ENCODE assay signal across 27 cellular contexts in genomic region chr2:68877079-68877772, GRCh38. TPM values are rescaled to one million over a fixed set of nuclear protein-coding genes. Genes with fewer than 3 reads are reported as not detected.
"Had no signal": no experiment of that assay in that cellular context is flagged by ENCODE, and none has a peak within 500 bp of the region (broad histone marks: within the 10 kb centered on the region; RNA-seq: fewer than 3 reads in every experiment).

No MANE protein-coding gene starts in this region.

- H3K4me3 Mint-ChIP-seq: activated naive CD4-positive, alpha-beta T cell treated with anti-CD3 and anti-CD28 coated beads, Interleukin-2, amount 10 ng/mL, durations not matched to agents 7 days and 5 days; activated naive CD8-positive, alpha-beta T cell treated with anti-CD3 and anti-CD28 coated beads, Interleukin-2, amount 50 U/mL, for 24 hours; nephron progenitor cell; T-helper 2 cell treated with Interferon-gamma antibody and Interleukin-4, amounts not matched to agents 5 μg/mL and 100 μg/mL, for 36 hours had no signal

- H3K4me3 ChIP-seq: coronary artery, esophagus muscularis mucosa, gastroesophageal sphincter, hepatocyte, lung, SK-N-MC, thoracic aorta, upper lobe of left lung had no signal

- H3K27ac Mint-ChIP-seq: activated naive CD4-positive, alpha-beta T cell treated with anti-CD3 and anti-CD28 coated beads, Interleukin-2, amount 10 ng/mL, durations not matched to agents 7 days and 5 days; nephron progenitor cell; T-helper 2 cell treated with Interferon-gamma antibody and Interleukin-4, amounts not matched to agents 5 μg/mL and 100 μg/mL, for 36 hours had no signal

- H3K36me3 ChIP-seq: brain microvascular endothelial cell, esophagus muscularis mucosa, gastroesophageal sphincter, thoracic aorta, upper lobe of left lung had no signal

- H3K4me1 ChIP-seq: esophagus muscularis mucosa, gastroesophageal sphincter, upper lobe of left lung had no signal

- H3K36me3 Mint-ChIP-seq: activated naive CD4-positive, alpha-beta T cell treated with anti-CD3 and anti-CD28 coated beads, Interleukin-2, amount 10 ng/mL, durations not matched to agents 7 days and 5 days had no signal

- H3K27me3 Mint-ChIP-seq: activated naive CD8-positive, alpha-beta T cell treated with anti-CD3 and anti-CD28 coated beads, Interleukin-2, amount 50 U/mL, for 24 hours had no signal

- H3K9me3 Mint-ChIP-seq: activated naive CD4-positive, alpha-beta T cell treated with anti-CD3 and anti-CD28 coated beads, Interleukin-2, amount 10 ng/mL, durations not matched to agents 7 days and 5 days; activated naive CD8-positive, alpha-beta T cell treated with anti-CD3 and anti-CD28 coated beads, Interleukin-2, amount 50 U/mL, for 24 hours; nephron progenitor cell; T-helper 2 cell treated with Interferon-gamma antibody and Interleukin-4, amounts not matched to agents 5 μg/mL and 100 μg/mL, for 36 hours had no signal

- H3K9me3 ChIP-seq: esophagus muscularis mucosa, gastroesophageal sphincter, thoracic aorta, upper lobe of left lung had no signal

- H3K4me1 Mint-ChIP-seq: activated naive CD4-positive, alpha-beta T cell treated with anti-CD3 and anti-CD28 coated beads, Interleukin-2, amount 10 ng/mL, durations not matched to agents 7 days and 5 days; nephron progenitor cell had no signal

- H3K27ac ChIP-seq: coronary artery, esophagus muscularis mucosa, gastroesophageal sphincter, hepatocyte, SK-N-MC, thoracic aorta, upper lobe of left lung had no signal

- DNase-seq: activated CD4-positive, CD25-positive, alpha-beta regulatory T cell treated with anti-CD3 and anti-CD28 coated beads, Interleukin-2, amount 50 U/mL, for 72 hours; activated CD8-positive, alpha-beta memory T cell treated with anti-CD3 and anti-CD28 coated beads for 24 hours; activated CD8-positive, alpha-beta memory T cell treated with anti-CD3 and anti-CD28 coated beads, Interleukin-2, amount 50 U/mL, for 48 hours; activated effector memory CD4-positive, alpha-beta T cell treated with Interleukin-2 at 50 U/mL for 16 hours; activated naive CD4-positive, alpha-beta T cell treated with anti-CD3 and anti-CD28 coated beads, Interleukin-2, amount 10 ng/mL, durations not matched to agents 7 days and 5 days; activated naive CD8-positive, alpha-beta T cell treated with anti-CD3 and anti-CD28 coated beads, Interleukin-2, amount 50 U/mL, for 24 hours; activated T-cell treated with anti-CD3 and anti-CD28 coated beads, Interleukin-2, amount 50 U/mL, for 48 hours; anterior cingulate cortex; effector CD8-positive, alpha-beta T cell; midbrain; nephron progenitor cell; nucleus accumbens; posterior cingulate gyrus; retina; stimulated activated CD4-positive, alpha-beta T cell treated with anti-CD3 and anti-CD28 coated beads, Interleukin-12 subunit alpha, Interleukin-12 subunit beta, amount 100 ng/mL, for 4 hours; stimulated activated CD4-positive, alpha-beta T cell treated with anti-CD3 and anti-CD28 coated beads, Interleukin-1b, Interleukin-23, amount 100 ng/mL, for 48 hours; stimulated activated CD8-positive, alpha-beta memory T cell treated with anti-CD3 and anti-CD28 coated beads, Interleukin-4, amount 100 ng/mL, for 48 hours; upper lobe of left lung had no signal

- ATAC-seq: gastroesophageal sphincter had no signal

- H3K27me3 ChIP-seq: brain microvascular endothelial cell, esophagus muscularis mucosa, gastroesophageal sphincter, hepatocyte, upper lobe of left lung had no signal

RNA-seq across cellular contexts. Expression of gene BMP10, which starts 6.0 kb away (rescaled TPM):
- total RNA-seq: esophagus muscularis mucosa, thoracic aorta, upper lobe of left lung had no signal
